8 cellular contexts compared by ENCODE assay signal in the genomic region with DNA sequence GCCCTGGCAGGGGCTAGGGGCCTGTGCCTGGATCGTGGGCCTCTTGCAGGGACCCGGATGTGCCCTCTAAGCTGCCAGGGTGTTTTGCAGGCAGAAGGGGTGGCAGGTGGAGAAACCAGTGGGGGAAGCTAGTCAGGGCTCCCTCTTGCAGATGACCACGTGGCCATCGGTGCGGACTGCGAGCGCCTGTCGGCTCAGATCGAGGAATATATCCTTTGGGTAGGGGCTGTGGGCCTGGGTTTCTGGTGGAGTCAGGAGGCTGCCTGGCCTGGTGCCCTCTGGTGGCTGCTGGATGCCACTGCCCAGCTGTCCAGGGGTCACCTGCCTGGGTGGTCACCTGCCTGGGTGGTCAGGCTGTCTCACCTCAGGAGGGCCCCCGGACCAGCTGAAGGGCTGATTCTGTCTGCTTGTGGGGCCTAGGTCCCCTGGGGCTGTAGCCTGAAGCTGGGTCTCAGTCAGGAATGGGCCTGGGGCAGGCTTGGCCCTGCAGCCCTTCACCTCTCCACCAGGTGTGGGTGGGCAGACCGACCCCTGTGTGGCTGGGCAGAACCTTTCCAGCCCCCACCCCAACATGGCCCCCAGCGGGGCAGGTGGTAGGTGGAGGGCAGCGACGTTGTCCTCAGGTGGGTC. TPM values are rescaled to one million over a fixed set of nuclear protein-coding genes. Genes with fewer than 3 reads are reported as not detected.
DNase-seq lines count a peak whose midpoint lies in the region; ATAC-seq and TF ChIP-seq lines count a peak whose summit lies in the region.

No MANE protein-coding gene starts in this region.

- TF ChIP-seq CTCF in LNCaP clone FGC (IDR thresholded peaks at IDR 0.05; ENCODE audit: control insufficient read depth, extremely low read depth, insufficient read depth) (peak; percentile 65), osteocyte (IDR thresholded peaks at IDR 0.05) (peak; percentile 81)

- DNase-seq in DMS 273 (lab: John Stamatoyannopoulos, UW; ENCODE audit: unreplicated experiment) (peak; percentile 61), DMS 273 treated with DMSO at 0.1 percent for 48 hours (lab: John Stamatoyannopoulos, UW) (no peak), LNCaP clone FGC (ENCODE audit: low read depth) (no peak), dermis blood vessel endothelial cell (peak; percentile 68), osteocyte (ENCODE audit: extremely low spot score, unreplicated experiment) (no peak)
- DNase-seq in effector CD8-positive, alpha-beta T cell (lab: John Stamatoyannopoulos, UW): no peak
- no peak for DNase-seq in activated CD4-positive, alpha-beta T cell treated with anti-CD3 and anti-CD28 coated beads, Interleukin-2, amount 50 U/mL, for 4 hours

- no peaks in the 10 kb centered on the region for H3K9me3 Mint-ChIP-seq in osteocyte (ENCODE audit: unreplicated experiment)

- H3K36me3 Mint-ChIP-seq in osteocyte (ENCODE audit: unreplicated experiment): peaks cover 5% of the 10 kb centered on the region

- H3K4me3 ChIP-seq in LNCaP clone FGC (ENCODE audit: low read depth, low read length): no peak overlapping the region

- H3K4me3 Mint-ChIP-seq in osteocyte (ENCODE audit: unreplicated experiment): no peak overlapping the region

- H3K27me3 Mint-ChIP-seq in osteocyte (ENCODE audit: unreplicated experiment): no peaks in the 10 kb centered on the region

- no peak overlapping the region for H3K27ac Mint-ChIP-seq in osteocyte (ENCODE audit: unreplicated experiment)

- ATAC-seq in HG03045 (IDR thresholded peaks at IDR 0.05; ENCODE audit: unreplicated experiment): no peak

- H3K4me1 Mint-ChIP-seq in osteocyte (ENCODE audit: unreplicated experiment): peaks cover 8% of the 10 kb centered on the region

RNA-seq across cellular contexts. Expression of a gene that starts 6.7 kb away (rescaled TPM):
- 35.8 and 45.9 TPM in 2 replicates for total RNA-seq in dermis blood vessel endothelial cell
- 67.3 and 73.1 TPM in 2 replicates for total RNA-seq in osteocyte

RNA-seq across cellular contexts. Expression of a gene that starts 9.6 kb away (rescaled TPM):
- total RNA-seq in dermis blood vessel endothelial cell (29.3 and 44.6 TPM in 2 replicates), osteocyte (8.0 and 10.0 TPM in 2 replicates)

RNA-seq across cellular contexts. Expression of a gene that starts 10.2 kb away (rescaled TPM):
- total RNA-seq in dermis blood vessel endothelial cell (3.2 and 5.4 TPM in 2 replicates), osteocyte (1.6 and 2.1 TPM in 2 replicates)

RNA-seq across cellular contexts. Expression of a gene that starts 14.5 kb away (rescaled TPM):
- total RNA-seq in dermis blood vessel endothelial cell (not detected in 2 replicates), osteocyte (not detected in 2 replicates)

RNA-seq across cellular contexts. Expression of a gene that starts 20.3 kb away (rescaled TPM):
- 82.5 and 123 TPM in 2 replicates for total RNA-seq in dermis blood vessel endothelial cell
- 1.2 and 2.0 TPM in 2 replicates for total RNA-seq in osteocyte

Comparison
In these comparisons a context has a peak if more than half of its experiments do, and no peak if none do; other contexts are left out.
1. DNase-seq: peak in DMS 273 (single experiment) and dermis blood vessel endothelial cell (single experiment); none in DMS 273 treated with DMSO at 0.1 percent for 48 hours (single experiment), LNCaP clone FGC (single experiment), osteocyte (single experiment), effector CD8-positive, alpha-beta T cell (single experiment) and activated CD4-positive, alpha-beta T cell treated with anti-CD3 and anti-CD28 coated beads, Interleukin-2, amount 50 U/mL, for 4 hours (0 of 2).